ENCODE assay signal across 8 cellular contexts in genomic region chr6:37818536-37819176, GRCh38. TPM values are rescaled to one million over a fixed set of nuclear protein-coding genes. Genes with fewer than 3 reads are reported as not detected.
A peak's percentile ranks its signal among the peaks of the same experiment; 100 is the strongest.
DNase-seq lines count a peak whose midpoint lies in the region; ATAC-seq and FAIRE-seq lines count a peak whose summit lies in the region.

No MANE protein-coding gene starts in this region.

- H3K27me3 ChIP-seq in neuronal stem cell (ENCODE audit: control insufficient read depth in 3 of 3, insufficient read depth in 3 of 3, low read depth in 1 of 3, low read length in 3 of 3), result no peaks in the 10 kb centered on the region

- H4K8ac ChIP-seq in neuronal stem cell (ENCODE audit: low read depth, low read length), result no peak overlapping the region

- DNase-seq in Daoy (ENCODE audit: low read depth) (peak; percentile 99), KG1 (lab: John Stamatoyannopoulos, UW) (peak; percentile 96), RCC 7860 (ENCODE audit: low spot score) (peak; percentile 87), foreskin melanocyte (peak; percentile 94), neuronal stem cell (ENCODE audit: low spot score) (peak; percentile 97), substantia nigra (lab: John Stamatoyannopoulos, UW) (peak in 48 of 49 donors; percentile 82 to 100 (median 94))
- DNase-seq in activated gamma-delta T cell treated with anti-CD3 and anti-CD28 coated beads, Interleukin-2, amount 50 U/mL, for 16 hours (ENCODE audit: low read depth), result peak; percentile 94

- H2BK5ac ChIP-seq in neuronal stem cell (ENCODE audit: low read length), result peak overlapping the region; percentile 93

- FAIRE-seq in RCC 7860 (lab: Jason Lieb, UNC), result no peak

- no peak overlapping the region for H4K91ac ChIP-seq in neuronal stem cell (ENCODE audit: low read depth, low read length, poor library complexity)

- peak overlapping the region; percentile 55 for H3K18ac ChIP-seq in neuronal stem cell (ENCODE audit: low read length)

- ATAC-seq in GM21723 (IDR thresholded peaks at IDR 0.05; ENCODE audit: unreplicated experiment), result peak; percentile 65

- H3K9me3 ChIP-seq in neuronal stem cell (replicated peaks in 1 of 2; ENCODE audit: control insufficient read depth in 2 of 2, insufficient read depth in 1 of 2, low read depth in 1 of 2, low read length in 2 of 2), result peaks cover 0 to 2% of the 10 kb centered on the region in 2 donors

- H2AFZ ChIP-seq in neuronal stem cell (ENCODE audit: low read length), result peak overlapping the region; percentile 93

- WGBS in neuronal stem cell (ENCODE audit: extremely low coverage in 2 of 2, insufficient read length in 2 of 2, insufficient replicate concordance in 1 of 2), 2 donors, result no CpG with 5 or more reads among the region's 27 CpGs

- H3K4ac ChIP-seq in neuronal stem cell (ENCODE audit: low read length), result no peak overlapping the region

- H3K79me1 ChIP-seq in neuronal stem cell (ENCODE audit: low read depth, low read length), result peaks cover 2% of the 10 kb centered on the region

- H3K4me3 ChIP-seq in neuronal stem cell (ENCODE audit: low read length in 2 of 2), result peak overlapping the region; percentile 68 to 93

- peak overlapping the region; percentile 70 for H3K4me2 ChIP-seq in neuronal stem cell (ENCODE audit: insufficient read depth, low read length, poor library complexity, severe bottlenecking)

- no peak overlapping the region for H3K9ac ChIP-seq in neuronal stem cell (ENCODE audit: low read depth, low read length, poor library complexity)

- H2AK5ac ChIP-seq in neuronal stem cell (ENCODE audit: low read depth, low read length), result no peak overlapping the region

- no peak overlapping the region for H3K14ac ChIP-seq in neuronal stem cell (ENCODE audit: low read length)

- no peak overlapping the region for H2BK12ac ChIP-seq in neuronal stem cell (ENCODE audit: low read length)

- peak overlapping the region; percentile 99 for H3K27ac ChIP-seq in neuronal stem cell (replicated peaks; ENCODE audit: low read length)
- peak overlapping the region; percentile 98 for H3K27ac ChIP-seq in substantia nigra (ENCODE audit: low read depth, low read length, poor library complexity, severe bottlenecking)

- no peak overlapping the region for H2BK15ac ChIP-seq in neuronal stem cell (ENCODE audit: low read length)

- H2BK120ac ChIP-seq in neuronal stem cell (ENCODE audit: low read depth, low read length), result no peak overlapping the region

- peaks cover 0 to 7% of the 10 kb centered on the region in 2 donors for H3K36me3 ChIP-seq in neuronal stem cell (replicated peaks in 1 of 2; ENCODE audit: control insufficient read depth in 2 of 2, insufficient read depth in 2 of 2, low read length in 2 of 2)

- peak overlapping the region; percentile 6 for H3K23ac ChIP-seq in neuronal stem cell (ENCODE audit: low read depth, low read length, poor library complexity)

- peaks cover 4 to 14% of the 10 kb centered on the region in 2 donors for H3K4me1 ChIP-seq in neuronal stem cell (ENCODE audit: control insufficient read depth in 2 of 2, insufficient read depth in 1 of 2, low read depth in 1 of 2, low read length in 2 of 2)

RNA-seq across cellular contexts. Expression of gene ZFAND3, which starts 0.9 kb away (rescaled TPM):
- total RNA-seq in Daoy (2014; rRNA removed; shearing (Covaris generic)), result 8.7 and 12.9 TPM in 2 replicates
- polyA plus RNA-seq in neuronal stem cell (2013, experiment 1 of 2), result 76.7 TPM
- polyA plus RNA-seq in neuronal stem cell (2013, experiment 2 of 2), result 81.6 TPM

Comparison
In these comparisons a context has a peak if more than half of its experiments do, and no peak if none do; other contexts are left out.
1. Peak in every context shown above with its lines: DNase-seq, ATAC-seq, H3K4me3 ChIP-seq and H3K27ac ChIP-seq.